Comparison of ENCODE assay signal across 20 cellular contexts in the genomic region with DNA sequence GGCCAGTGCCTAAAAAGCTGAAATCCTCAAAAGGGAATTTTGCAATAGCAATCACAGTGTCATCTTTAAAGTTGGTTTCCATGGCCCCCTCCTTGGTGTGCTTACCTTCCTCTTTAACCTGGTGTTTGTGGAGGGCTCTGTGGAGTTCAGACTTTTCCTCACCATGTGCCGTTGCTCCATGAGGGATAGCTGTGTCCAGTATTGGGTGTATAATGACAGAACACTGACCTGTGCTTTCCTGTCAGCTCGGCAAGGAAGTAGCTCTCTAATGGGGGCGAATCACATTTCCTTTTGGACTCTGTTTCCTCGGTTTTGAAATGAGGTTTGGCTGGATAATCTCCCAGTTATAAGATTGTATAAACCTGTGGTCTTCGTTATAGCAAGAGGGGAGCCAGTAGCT.
"Had no signal": no experiment of that assay in that cellular context is flagged by ENCODE, and none has a peak within 500 bp of the region (broad histone marks: within the 10 kb centered on the region; RNA-seq: fewer than 3 reads in every experiment).

No MANE protein-coding gene starts in this region.

- DNase-seq: colonic mucosa; cortex of kidney; effector CD8-positive, alpha-beta T cell; effector memory CD8-positive, alpha-beta T cell; endodermal cell; foreskin fibroblast; foreskin melanocyte; gastrocnemius medialis; glutamatergic neuron; head of caudate nucleus; heart right ventricle; hippocampal formation; left cardiac atrium; left lung; left ventricle myocardium superior; lower lobe of right lung; mammary epithelial cell; mesendoderm; midbrain; naive thymus-derived CD4-positive, alpha-beta T cell had no signal
